In genomic region chr12:131163189-131163738, GRCh38 we compare ENCODE assay signal across 16 cellular contexts.
A peak's percentile ranks its signal among the peaks of the same experiment; 100 is the strongest.
DNase-seq lines count a peak whose midpoint lies in the region; TF ChIP-seq lines count a peak whose summit lies in the region.
"Had no signal": no experiment of that assay in that cellular context is flagged by ENCODE, and none has a peak within 500 bp of the region (broad histone marks: within the 10 kb centered on the region; RNA-seq: fewer than 3 reads in every experiment).

No MANE protein-coding gene starts in this region.

- no peaks in the 10 kb centered on the region for H3K9me3 ChIP-seq in H9 (ENCODE audit: control insufficient read depth, low read depth, low read length)
- H3K9me3 ChIP-seq in endodermal cell (ENCODE audit: control insufficient read depth, low read length) = no peaks in the 10 kb centered on the region
- peaks cover 18% of the 10 kb centered on the region for H3K9me3 ChIP-seq in mammary epithelial cell (replicated peaks; ENCODE audit: insufficient read depth, low read length)
- H3K9me3 ChIP-seq: BE2C had no signal

- no peaks in the 10 kb centered on the region for H3K79me1 ChIP-seq in H9 (ENCODE audit: insufficient read depth, low read depth, low read length, poor library complexity, severe bottlenecking)

- H3K36me3 ChIP-seq in endodermal cell (ENCODE audit: control insufficient read depth, insufficient read depth, low read length) (no peaks in the 10 kb centered on the region), mammary epithelial cell (ENCODE audit: insufficient read depth, low read length) (no peaks in the 10 kb centered on the region)
- H3K36me3 ChIP-seq: BE2C had no signal

- in situ Hi-C loops in mammary epithelial cell (cut with MboI; ENCODE audit: low sequenced_read_pairs in 2 of 2) = no loop called here

- CTCF ChIA-PET in mammary epithelial cell (lab: Charles Lee; ENCODE audit: low non-redundant PET) = no interaction called here

- no peak overlapping the region for H2AFZ ChIP-seq in H9 (ENCODE audit: low read length)
- no peak overlapping the region for H2AFZ ChIP-seq in mammary epithelial cell (ENCODE audit: low read depth, low read length)

- H2AK5ac ChIP-seq in H9 (ENCODE audit: insufficient read length, low read length) = no peak overlapping the region

- no peaks in the 10 kb centered on the region for H3K36me3 Mint-ChIP-seq in H9 (ENCODE audit: insufficient read depth in 1 of 3, low read depth in 3 of 3)
- no peaks in the 10 kb centered on the region for H3K36me3 Mint-ChIP-seq in endodermal cell (ENCODE audit: low read depth)
- H3K36me3 Mint-ChIP-seq in osteocyte (ENCODE audit: unreplicated experiment) = no peaks in the 10 kb centered on the region
- H3K36me3 Mint-ChIP-seq: CD4-positive, CD25-positive, alpha-beta regulatory T cell; CD8-positive, alpha-beta memory T cell had no signal

- H2BK15ac ChIP-seq in H9 (ENCODE audit: low read depth, low read length) = no peak overlapping the region

- no peak overlapping the region for H3T11ph ChIP-seq in H9 (ENCODE audit: low read length)

- no peak overlapping the region for H2BK5ac ChIP-seq in H9 (ENCODE audit: insufficient read length, low read length)

- no peak overlapping the region for H3K4ac ChIP-seq in H9 (ENCODE audit: low read depth, low read length)

- dilution Hi-C loops in mammary epithelial cell (cut with HindIII; ENCODE audit: low sequenced_read_pairs) = no loop called here

- no peaks in the 10 kb centered on the region for H3K9me3 Mint-ChIP-seq in H9
- H3K9me3 Mint-ChIP-seq in endodermal cell = no peaks in the 10 kb centered on the region
- H3K9me3 Mint-ChIP-seq in osteocyte (ENCODE audit: unreplicated experiment) = no peaks in the 10 kb centered on the region
- H3K9me3 Mint-ChIP-seq: CD4-positive, CD25-positive, alpha-beta regulatory T cell; CD8-positive, alpha-beta memory T cell had no signal

- H3K4me3 ChIP-seq in GM08714 (ENCODE audit: low read length) (peak overlapping the region; percentile 67; the same call in 1 of the 2 replicates), endodermal cell (ENCODE audit: low read length) (no peak overlapping the region), mammary epithelial cell (replicated peaks in 1 of 3; ENCODE audit: insufficient read depth in 1 of 3, low read depth in 2 of 3, low read length in 3 of 3) (no peak overlapping the region)

- H3K4me1 ChIP-seq in H9 (ENCODE audit: insufficient read depth, low read length) = no peaks in the 10 kb centered on the region
- H3K4me1 ChIP-seq in endodermal cell (ENCODE audit: control insufficient read depth, insufficient read depth, low read length) = no peaks in the 10 kb centered on the region
- H3K4me1 ChIP-seq in mammary epithelial cell (ENCODE audit: insufficient read depth, low read length) = no peaks in the 10 kb centered on the region
- H3K4me1 ChIP-seq: BE2C had no signal

- no peak overlapping the region for H3K23ac ChIP-seq in H9 (ENCODE audit: insufficient read length, low read depth, low read length)

- no peak overlapping the region for H3K56ac ChIP-seq in H9 (ENCODE audit: insufficient read length, low read depth, low read length)

- H3K27me3 ChIP-seq in H9 (ENCODE audit: insufficient read depth, low read length) = no peaks in the 10 kb centered on the region
- H3K27me3 ChIP-seq in endodermal cell (ENCODE audit: control insufficient read depth, insufficient read depth, low read length, poor library complexity, severe bottlenecking) = no peaks in the 10 kb centered on the region
- no peaks in the 10 kb centered on the region for H3K27me3 ChIP-seq in mammary epithelial cell (ENCODE audit: insufficient read depth, low read length)
- H3K27me3 ChIP-seq: BE2C had no signal

- H3K4me2 ChIP-seq in H9 (ENCODE audit: insufficient read depth, insufficient read length, low read length) = no peak overlapping the region
- no peak overlapping the region for H3K4me2 ChIP-seq in mammary epithelial cell (ENCODE audit: insufficient read depth, low read depth, low read length)

- intact Hi-C loops in mammary epithelial cell (cut with micrococcal nuclease) = no loop called here

- H2BK20ac ChIP-seq in H9 (ENCODE audit: low read depth, low read length, poor library complexity, severe bottlenecking) = no peak overlapping the region

- H3K79me2 ChIP-seq in H9 (ENCODE audit: insufficient read depth, low read length) (no peaks in the 10 kb centered on the region), mammary epithelial cell (ENCODE audit: insufficient read depth, low read length) (no peaks in the 10 kb centered on the region)

- H3K27ac Mint-ChIP-seq in H9 (no peak overlapping the region), endodermal cell (no peak overlapping the region), osteocyte (ENCODE audit: unreplicated experiment) (no peak overlapping the region)
- H3K27ac Mint-ChIP-seq: CD4-positive, CD25-positive, alpha-beta regulatory T cell; CD8-positive, alpha-beta memory T cell; HFFc6 had no signal

- no peaks in the 10 kb centered on the region for H3K23me2 ChIP-seq in H9 (ENCODE audit: insufficient read length, low read depth, low read length, poor library complexity, severe bottlenecking)

- no peak overlapping the region for H4K8ac ChIP-seq in H9 (replicated peaks; ENCODE audit: insufficient read length, low read depth, low read length)

- H3K9ac ChIP-seq in H9 (ENCODE audit: extremely low read depth, insufficient read length, low read length) (no peak overlapping the region), endodermal cell (ENCODE audit: extremely low read depth, low read length, poor library complexity, severe bottlenecking) (no peak overlapping the region), mammary epithelial cell (ENCODE audit: insufficient read depth, low read length) (no peak overlapping the region)

- no TSS peak for BruUV-seq in mammary epithelial cell (replicated peaks; lab: Mats Ljungman, UMichigan)

- H3K4me3 Mint-ChIP-seq in H9 = no peak overlapping the region
- no peak overlapping the region for H3K4me3 Mint-ChIP-seq in endodermal cell
- H3K4me3 Mint-ChIP-seq in osteocyte (ENCODE audit: unreplicated experiment) = no peak overlapping the region
- H3K4me3 Mint-ChIP-seq: CD4-positive, CD25-positive, alpha-beta regulatory T cell; CD8-positive, alpha-beta memory T cell; HFFc6 had no signal

- peaks cover 14% of the 10 kb centered on the region for H3K27me3 Mint-ChIP-seq in H9 (ENCODE audit: low read depth)
- H3K27me3 Mint-ChIP-seq in endodermal cell (ENCODE audit: insufficient read depth) = peaks cover 4% of the 10 kb centered on the region
- H3K27me3 Mint-ChIP-seq in osteocyte (ENCODE audit: unreplicated experiment) = peaks cover 2% of the 10 kb centered on the region
- H3K27me3 Mint-ChIP-seq: CD4-positive, CD25-positive, alpha-beta regulatory T cell had no signal

- H4K91ac ChIP-seq in H9 (ENCODE audit: insufficient read length, low read depth, low read length) = no peak overlapping the region

- no peak overlapping the region for H3K14ac ChIP-seq in H9 (ENCODE audit: insufficient read depth, low read length)

- peaks cover 0 to 3% of the 10 kb centered on the region in 2 experiments; a peak in 1 of 4 replicates for H3K4me1 Mint-ChIP-seq in H9
- peaks cover 3% of the 10 kb centered on the region for H3K4me1 Mint-ChIP-seq in endodermal cell
- peaks cover 6% of the 10 kb centered on the region for H3K4me1 Mint-ChIP-seq in osteocyte (ENCODE audit: unreplicated experiment)
- H3K4me1 Mint-ChIP-seq: CD4-positive, CD25-positive, alpha-beta regulatory T cell; CD8-positive, alpha-beta memory T cell had no signal

- H4K20me1 ChIP-seq in H9 (ENCODE audit: control insufficient read depth, insufficient read depth, insufficient read length) = no peaks in the 10 kb centered on the region
- H4K20me1 ChIP-seq in mammary epithelial cell (ENCODE audit: insufficient read depth, low read length) = no peaks in the 10 kb centered on the region

- no CpG with 5 or more reads among the region's 46 CpGs for WGBS in H9 (ENCODE audit: extremely low coverage, insufficient read length, low lambda C conversion rate)
- WGBS in endodermal cell (ENCODE audit: insufficient coverage in 1 of 2, insufficient read length in 1 of 2), 2 experiments = 94 to 96% methylated on average over 14 to 46 of the region's 46 CpGs
- 87% methylated on average over 8 of the region's 46 CpGs for WGBS in mammary epithelial cell (ENCODE audit: low coverage, missing lambda C conversion rate)

- no peak overlapping the region for H3K27ac ChIP-seq in H9 (ENCODE audit: insufficient read length, low read depth, low read length)
- H3K27ac ChIP-seq in endodermal cell (ENCODE audit: low read depth, low read length) = no peak overlapping the region
- H3K27ac ChIP-seq in mammary epithelial cell (ENCODE audit: insufficient read depth, low read depth, low read length) = no peak overlapping the region

- H2BK12ac ChIP-seq in H9 (ENCODE audit: insufficient read length, low read depth, low read length) = no peak overlapping the region

- no peak for TF ChIP-seq CTCF in H9 (conservative IDR thresholded peaks at IDR 0.05)
- no peak for TF ChIP-seq CTCF in endodermal cell (conservative IDR thresholded peaks at IDR 0.05)
- no peak for TF ChIP-seq CTCF in osteocyte (IDR thresholded peaks at IDR 0.05)
- TF ChIP-seq CTCF in mammary epithelial cell (conservative IDR thresholded peaks at IDR 0.05 in 1 of 2, IDR thresholded peaks at IDR 0.05 in 1 of 2; ENCODE audit: extremely low read depth in 1 of 2, insufficient read depth in 1 of 2, low read depth in 1 of 2, low read length in 2 of 2) = no peak

- H4K5ac ChIP-seq in H9 (ENCODE audit: insufficient read length, low read depth, low read length) = no peak overlapping the region

- DNase-seq in H9 (peak; percentile 26), endodermal cell (peak; percentile 38), osteocyte (ENCODE audit: extremely low spot score, unreplicated experiment) (peak; percentile 82), NCI-H2227 (lab: John Stamatoyannopoulos, UW; ENCODE audit: unreplicated experiment) (no peak), mammary epithelial cell (no peak), NCI-H2196 treated with DMSO at 0.1 percent for 48 hours (lab: John Stamatoyannopoulos, UW; ENCODE audit: unreplicated experiment) (no peak)
- DNase-seq: BE2C; C1 segment of cervical spinal cord; CD4-positive, CD25-positive, alpha-beta regulatory T cell; CD8-positive, alpha-beta memory T cell; COR-L47; DMS 273 treated with DMSO at 0.1 percent for 48 hours; DND-41; EL; HFFc6 had no signal

- no peak overlapping the region for H3K18ac ChIP-seq in H9 (ENCODE audit: insufficient read length, low read depth, low read length)

- H2BK120ac ChIP-seq in H9 (ENCODE audit: low read depth, low read length, poor library complexity, severe bottlenecking) = no peak overlapping the region

Comparison
In these comparisons a context has a peak if more than half of its experiments do, and no peak if none do; other contexts are left out.
1. DNase-seq: peak in H9 (single experiment), endodermal cell (single experiment) and osteocyte (single experiment); none in NCI-H2227 (single experiment), mammary epithelial cell (single experiment) and NCI-H2196 treated with DMSO at 0.1 percent for 48 hours (single experiment).